In genomic region chr5:55821731-55822512, GRCh38 we compare ENCODE assay signal across 10 cellular contexts. TPM values are rescaled to one million over a fixed set of nuclear protein-coding genes. Genes with fewer than 3 reads are reported as not detected.
A peak's percentile ranks its signal among the peaks of the same experiment; 100 is the strongest.
DNase-seq lines count a peak whose midpoint lies in the region; ATAC-seq and TF ChIP-seq lines count a peak whose summit lies in the region.
"Had no signal": no experiment of that assay in that cellular context is flagged by ENCODE, and none has a peak within 500 bp of the region (broad histone marks: within the 10 kb centered on the region; RNA-seq: fewer than 3 reads in every experiment).

No MANE protein-coding gene starts in this region.

- peak; percentile 34 to 38 for DNase-seq in cardiac muscle cell (ENCODE audit: low read depth in 1 of 2, low spot score in 1 of 2)
- DNase-seq in cardiac septum (ENCODE audit: low spot score) = no peak
- DNase-seq in coronary artery (ENCODE audit: low spot score) = no peak
- DNase-seq in lower leg skin (ENCODE audit: low spot score in 2 of 2) = no peak
- DNase-seq in ureter (ENCODE audit: low spot score) = peak; percentile 45
- DNase-seq in COLO829 (ENCODE audit: low spot score) = no peak
- no peak for DNase-seq in glomerular visceral epithelial cell (ENCODE audit: extremely low spot score)
- DNase-seq: DND-41 had no signal

- H3K27ac ChIP-seq in cardiac muscle cell (no peak overlapping the region), coronary artery (no peak overlapping the region)

- no peaks in the 10 kb centered on the region for H3K9me3 ChIP-seq in cardiac muscle cell (ENCODE audit: low read depth)

- ATAC-seq in GM19035 (IDR thresholded peaks at IDR 0.05; ENCODE audit: unreplicated experiment) = no peak

- H3K27me3 ChIP-seq in cardiac muscle cell = peaks cover 43% of the 10 kb centered on the region

- intact Hi-C loops in cardiac septum (cut with DNase I) (no loop called here), lower leg skin (cut with DNase I; ENCODE audit: low total_unique reads) (no loop called here)

- H3K4me3 ChIP-seq in cardiac muscle cell = peak overlapping the region; percentile 15
- peak overlapping the region; percentile 61 for H3K4me3 ChIP-seq in coronary artery
- peak overlapping the region; percentile 3 for H3K4me3 ChIP-seq in lower leg skin (ENCODE audit: low read depth, poor library complexity, severe bottlenecking)

- H3K4me1 ChIP-seq in cardiac muscle cell (ENCODE audit: low read depth) = no peaks in the 10 kb centered on the region

- WGBS in lower leg skin, 2 donors = 15 to 17% methylated on average over 30 to 45 of the region's 45 CpGs

- TF ChIP-seq POLR2A in lower leg skin (IDR thresholded peaks at IDR 0.05) = no peak

- no peak for TF ChIP-seq CTCF in cardiac muscle cell (IDR thresholded peaks at IDR 0.05; ENCODE audit: low read depth, low read length)
- no peak for TF ChIP-seq CTCF in coronary artery (IDR thresholded peaks at IDR 0.05)
- no peak for TF ChIP-seq CTCF in lower leg skin (IDR thresholded peaks at IDR 0.05)

- H3K36me3 ChIP-seq in cardiac muscle cell = no peaks in the 10 kb centered on the region

RNA-seq across cellular contexts. Expression of gene IL31RA, which starts 29.2 kb away (rescaled TPM):
- total RNA-seq in cardiac muscle cell = not detected in 2 replicates
- polyA plus RNA-seq in cardiac muscle cell = not detected in 2 replicates
- 1.3 TPM for total RNA-seq in cardiac septum
- 1 to 10 TPM in 2 of 4 donors, under 1 TPM in 2; 0.30 to 3.1 (median 1.3) TPM for total RNA-seq in lower leg skin
- not detected for total RNA-seq in ureter
- total RNA-seq: frontal cortex had no signal

Comparison
In these comparisons a context has a peak if more than half of its experiments do, and no peak if none do; other contexts are left out.
1. DNase-seq: peak in cardiac muscle cell (2 of 2) and ureter (single experiment); none in cardiac septum (single experiment), coronary artery (single experiment), lower leg skin (0 of 2), COLO829 (single experiment) and glomerular visceral epithelial cell (single experiment).
2. H3K4me3 ChIP-seq: peak in every context shown above with its lines; median percentile 61 in coronary artery; 15 in cardiac muscle cell; 3 in lower leg skin.